8 cellular contexts compared by ENCODE assay signal in the genomic region with DNA sequence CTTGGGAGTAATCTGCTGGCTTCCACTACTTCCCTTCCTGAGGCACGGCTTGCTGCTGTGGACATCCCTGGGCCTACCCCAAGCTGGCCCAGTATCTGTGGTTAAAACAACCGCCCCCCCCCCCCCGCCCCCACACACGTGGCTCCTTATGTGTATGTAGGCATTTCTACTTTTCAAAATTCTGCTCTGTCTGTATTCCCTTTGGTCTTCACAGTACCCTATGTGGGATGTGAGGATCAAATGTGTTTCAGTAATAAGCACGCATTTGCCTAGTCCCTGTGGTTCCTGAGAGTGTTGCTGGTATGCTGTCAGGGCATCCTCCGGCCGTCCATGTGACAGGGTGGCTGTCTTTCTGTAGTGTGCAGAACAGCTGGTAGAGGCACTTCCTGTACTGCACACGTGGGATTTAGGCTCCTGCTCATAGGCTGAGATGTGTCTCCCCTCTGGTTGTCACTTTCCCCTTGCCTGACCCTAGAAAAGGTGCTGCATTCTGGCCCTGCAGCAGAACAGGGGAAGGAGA.
DNase-seq lines count a peak whose midpoint lies in the region; ATAC-seq and TF ChIP-seq lines count a peak whose summit lies in the region.

No MANE protein-coding gene starts in this region.

- no peaks in the 10 kb centered on the region for H3K36me3 Mint-ChIP-seq in activated naive CD8-positive, alpha-beta T cell treated with anti-CD3 and anti-CD28 coated beads, Interleukin-2, amount 50 U/mL, for 24 hours (ENCODE audit: low read depth)

- no peaks in the 10 kb centered on the region for H3K27me3 Mint-ChIP-seq in activated naive CD8-positive, alpha-beta T cell treated with anti-CD3 and anti-CD28 coated beads, Interleukin-2, amount 50 U/mL, for 24 hours

- H3K4me3 Mint-ChIP-seq in activated naive CD8-positive, alpha-beta T cell treated with anti-CD3 and anti-CD28 coated beads, Interleukin-2, amount 50 U/mL, for 24 hours: peak overlapping the region; percentile 79

- in situ Hi-C loops in HAP-1 (cut with MboI; ENCODE audit: low sequenced_read_pairs): no loop called here

- H3K36me3 ChIP-seq in SU-DHL-6 (ENCODE audit: low read length): no peaks in the 10 kb centered on the region
- no peaks in the 10 kb centered on the region; the same call in 1 of the 2 replicates for H3K36me3 ChIP-seq in HAP-1 (replicated peaks)

- DNase-seq in DMS53 (lab: John Stamatoyannopoulos, UW): peak; percentile 76
- DNase-seq in activated naive CD8-positive, alpha-beta T cell treated with anti-CD3 and anti-CD28 coated beads, Interleukin-2, amount 50 U/mL, for 24 hours: peak; percentile 52
- DNase-seq in stimulated activated CD4-positive, alpha-beta T cell treated with anti-CD3 and anti-CD28 coated beads, Interleukin-15, amount 100 ng/mL, for 24 hours: peak; percentile 63
- DNase-seq in NCI-H345 treated with DMSO at 0.1 percent for 48 hours (lab: John Stamatoyannopoulos, UW; ENCODE audit: unreplicated experiment): no peak
- no peak for DNase-seq in HAP-1 (ENCODE audit: low spot score in 2 of 2)

- H3K4me3 ChIP-seq in SU-DHL-6 (ENCODE audit: insufficient read depth, low read length, poor library complexity, severe bottlenecking) (peak overlapping the region; percentile 92), HAP-1 (no peak overlapping the region)

- peak overlapping the region; percentile 89 for H3K9ac ChIP-seq in SU-DHL-6 (ENCODE audit: low read length)

- H3K27ac Mint-ChIP-seq in activated naive CD8-positive, alpha-beta T cell treated with anti-CD3 and anti-CD28 coated beads, Interleukin-2, amount 50 U/mL, for 24 hours: peak overlapping the region; percentile 88

- no peak for TF ChIP-seq CTCF in SU-DHL-6 (IDR thresholded peaks at IDR 0.05; ENCODE audit: insufficient read depth, low read length, poor library complexity, severe bottlenecking)

- peaks cover 35% of the 10 kb centered on the region for H3F3A ChIP-seq in SU-DHL-6 (ENCODE audit: insufficient read depth)

- peaks cover 10% of the 10 kb centered on the region for H3K4me1 ChIP-seq in HAP-1

- no peaks in the 10 kb centered on the region for H4K20me1 ChIP-seq in SU-DHL-6 (ENCODE audit: low read depth, low read length)

- H3K9me2 ChIP-seq in SU-DHL-6 (replicated peaks; ENCODE audit: insufficient read depth, low read length): no peaks in the 10 kb centered on the region

- no peaks in the 10 kb centered on the region for H3K9me3 ChIP-seq in SU-DHL-6 (ENCODE audit: insufficient read depth, low read length)
- no peaks in the 10 kb centered on the region for H3K9me3 ChIP-seq in HAP-1

- H3K27ac ChIP-seq in SU-DHL-6 (ENCODE audit: low read depth, low read length): peak overlapping the region; percentile 84

- peaks cover 6% of the 10 kb centered on the region; the same call in 1 of the 2 replicates for H3K79me2 ChIP-seq in SU-DHL-6 (ENCODE audit: insufficient read depth, low read length)

- peak overlapping the region; percentile 93 for H3K4me2 ChIP-seq in SU-DHL-6 (ENCODE audit: low read depth, low read length, poor library complexity, severe bottlenecking)

- H3K9me3 Mint-ChIP-seq in activated naive CD8-positive, alpha-beta T cell treated with anti-CD3 and anti-CD28 coated beads, Interleukin-2, amount 50 U/mL, for 24 hours: no peaks in the 10 kb centered on the region

- H3K4me1 Mint-ChIP-seq in activated naive CD8-positive, alpha-beta T cell treated with anti-CD3 and anti-CD28 coated beads, Interleukin-2, amount 50 U/mL, for 24 hours: peaks cover 25% of the 10 kb centered on the region

- H3K27me3 ChIP-seq in SU-DHL-6 (ENCODE audit: low read length) (no peaks in the 10 kb centered on the region), HAP-1 (ENCODE audit: low read depth) (no peaks in the 10 kb centered on the region)

- peak overlapping the region; percentile 29 for H2AFZ ChIP-seq in SU-DHL-6 (ENCODE audit: low read depth, low read length, severe bottlenecking)

- ATAC-seq in GM19452 (IDR thresholded peaks at IDR 0.05; ENCODE audit: unreplicated experiment) (peak; percentile 72), HG03469 (IDR thresholded peaks at IDR 0.05; ENCODE audit: unreplicated experiment) (peak; percentile 64)
- ATAC-seq in activated naive CD8-positive, alpha-beta T cell treated with anti-CD3 and anti-CD28 coated beads, Interleukin-2, amount 50 U/mL, for 24 hours: peak; percentile 75

Comparison
In these comparisons a context has a peak if more than half of its experiments do, and no peak if none do; other contexts are left out.
1. DNase-seq: peak in DMS53 (single experiment), activated naive CD8-positive, alpha-beta T cell treated with anti-CD3 and anti-CD28 coated beads, Interleukin-2, amount 50 U/mL, for 24 hours (single experiment) and stimulated activated CD4-positive, alpha-beta T cell treated with anti-CD3 and anti-CD28 coated beads, Interleukin-15, amount 100 ng/mL, for 24 hours (single experiment); none in NCI-H345 treated with DMSO at 0.1 percent for 48 hours (single experiment) and HAP-1 (0 of 2).
2. Peak in every context shown above with its lines, with median percentiles within 50 percentile points of each other: ATAC-seq.